8 cellular contexts compared by ENCODE assay signal in the genomic region with DNA sequence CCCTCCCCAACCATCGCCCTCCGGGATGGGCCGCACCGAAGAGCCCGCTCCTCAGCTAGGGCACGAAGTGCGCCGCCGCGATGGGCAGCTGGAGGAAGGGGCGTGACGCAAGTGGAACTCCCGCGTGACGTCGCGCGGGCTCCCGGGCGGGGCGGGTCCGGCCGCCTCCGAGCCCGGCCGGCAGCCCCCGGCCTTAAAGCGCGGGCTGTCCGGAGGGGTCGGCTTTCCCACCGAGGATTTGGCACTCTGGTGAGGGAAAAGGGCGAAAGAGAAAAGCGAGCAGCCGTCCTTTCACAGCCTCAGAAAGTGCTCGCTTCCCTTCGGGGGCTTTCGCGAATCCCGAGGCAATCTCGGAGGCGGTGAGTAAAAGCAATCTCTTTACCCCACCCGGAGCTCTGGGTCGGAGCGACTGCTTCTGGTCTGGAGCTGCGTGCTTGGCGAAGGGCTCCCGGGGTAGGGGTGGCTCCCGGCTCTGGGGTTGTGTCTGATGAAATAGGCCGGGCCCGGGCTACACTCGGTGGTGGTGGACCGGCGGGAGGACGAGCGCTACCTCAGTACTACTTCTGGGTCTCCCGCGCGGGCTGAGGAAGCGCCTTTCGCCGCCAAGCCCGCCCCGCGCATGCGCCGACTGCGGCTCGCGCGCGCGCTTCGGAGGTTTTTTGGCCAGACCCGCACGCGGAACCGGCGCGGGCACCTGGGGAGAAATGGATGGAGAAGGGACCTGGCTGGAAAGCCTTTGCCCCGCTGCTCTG. TPM values are rescaled to one million over a fixed set of nuclear protein-coding genes. Genes with fewer than 3 reads are reported as not detected.
DNase-seq lines count a peak whose midpoint lies in the region; ATAC-seq and TF ChIP-seq lines count a peak whose summit lies in the region.

A gene (plus strand): TSS at position 123 of the 752 bp plus-strand sequence. CDS start 3,524 bp downstream, outside the sequence.

- H3K4me3 ChIP-seq in GM12864 (ENCODE audit: low read depth, low read length) (peak within 1 kb of the TSS; percentile 85), trophoblast cell (ENCODE audit: low read depth, low read length) (peak within 1 kb of the TSS; percentile 83), tibial nerve (peak within 1 kb of the TSS; percentile 54 to 84 (median 73))

- H3K27ac ChIP-seq in trophoblast cell (ENCODE audit: low read depth, low read length) (peak within 1 kb of the TSS; percentile 88), tibial nerve (peak within 1 kb of the TSS; percentile 93 to 96 (median 96))

- peaks cover 4% of the 10 kb centered on the region for H3K79me2 ChIP-seq in trophoblast cell (ENCODE audit: control insufficient read depth, insufficient read depth, low read length, poor library complexity)

- peak; percentile 79 for ATAC-seq in HG02623 (IDR thresholded peaks at IDR 0.05; ENCODE audit: unreplicated experiment)
- peak; percentile 85 for ATAC-seq in activated naive CD8-positive, alpha-beta T cell treated with anti-CD3 and anti-CD28 coated beads, Interleukin-2, amount 50 U/mL, for 24 hours
- ATAC-seq in Right ventricle myocardium superior (ENCODE audit: poor library complexity) = peak; percentile 99

- peaks cover 7% of the 10 kb centered on the region for H3K79me1 ChIP-seq in trophoblast cell (ENCODE audit: low read length)

- peak within 1 kb of the TSS; percentile 95 for H3K14ac ChIP-seq in trophoblast cell (ENCODE audit: low read length)

- peak within 1 kb of the TSS; percentile 78 for H3K4me2 ChIP-seq in trophoblast cell (ENCODE audit: low read length)

- H2BK5ac ChIP-seq in trophoblast cell (ENCODE audit: low read depth, low read length, poor library complexity) = peak within 1 kb of the TSS; percentile 89

- peak within 1 kb of the TSS; percentile 55 for H3K4ac ChIP-seq in trophoblast cell (ENCODE audit: low read depth, low read length)

- intact Hi-C loops in Right ventricle myocardium superior (cut with DNase I) = loop anchor here (5.0 kb wide), 1 partner anchor 49 kb away; no protein-coding TSS in a partner anchor

- H3K18ac ChIP-seq in trophoblast cell (ENCODE audit: low read length) = peak within 1 kb of the TSS; percentile 91

- H4K12ac ChIP-seq in trophoblast cell (ENCODE audit: low read depth, low read length) = peak within 1 kb of the TSS; percentile 94

- peak within 1 kb of the TSS; percentile 91 for H2BK120ac ChIP-seq in trophoblast cell (ENCODE audit: insufficient read depth, low read length, poor library complexity)

- H3K36me3 Mint-ChIP-seq in activated naive CD8-positive, alpha-beta T cell treated with anti-CD3 and anti-CD28 coated beads, Interleukin-2, amount 50 U/mL, for 24 hours (ENCODE audit: low read depth) = peaks cover 22% of the 10 kb centered on the region

- peaks cover 28% of the 10 kb centered on the region for H3K4me1 Mint-ChIP-seq in activated naive CD8-positive, alpha-beta T cell treated with anti-CD3 and anti-CD28 coated beads, Interleukin-2, amount 50 U/mL, for 24 hours

- H3K27me3 Mint-ChIP-seq in activated naive CD8-positive, alpha-beta T cell treated with anti-CD3 and anti-CD28 coated beads, Interleukin-2, amount 50 U/mL, for 24 hours = peaks cover 5% of the 10 kb centered on the region

- no peaks in the 10 kb centered on the region for H3K9me3 Mint-ChIP-seq in activated naive CD8-positive, alpha-beta T cell treated with anti-CD3 and anti-CD28 coated beads, Interleukin-2, amount 50 U/mL, for 24 hours

- H3K36me3 ChIP-seq in trophoblast cell (ENCODE audit: control insufficient read depth in 1 of 2, insufficient read depth in 2 of 2, low read length in 2 of 2) (peaks cover 3 to 4% of the 10 kb centered on the region in 2 experiments), tibial nerve (no peaks in the 10 kb centered on the region)

- H2AFZ ChIP-seq in trophoblast cell (ENCODE audit: insufficient read depth, low read length, poor library complexity) = peak within 1 kb of the TSS; percentile 95

- peak within 1 kb of the TSS; percentile 98 for H3K4me3 Mint-ChIP-seq in activated naive CD8-positive, alpha-beta T cell treated with anti-CD3 and anti-CD28 coated beads, Interleukin-2, amount 50 U/mL, for 24 hours

- H3K27me3 ChIP-seq in trophoblast cell (ENCODE audit: insufficient read depth, low read length) (no peaks in the 10 kb centered on the region), tibial nerve (no peaks in the 10 kb centered on the region)

- peak in 1 of 2 donors; percentile 73 for TF ChIP-seq EP300 in tibial nerve (IDR thresholded peaks at IDR 0.05)

- peak within 1 kb of the TSS; percentile 97 for H3K9ac ChIP-seq in trophoblast cell (ENCODE audit: low read length)

- peak within 1 kb of the TSS; percentile 67 for H2BK12ac ChIP-seq in trophoblast cell (ENCODE audit: low read length)

- no CpG with 5 or more reads among the region's 81 CpGs for WGBS in trophoblast cell (ENCODE audit: extremely low coverage, insufficient coverage, insufficient read length)
- 0 to 1% methylated on average over 45 to 60 of the region's 81 CpGs for WGBS in tibial nerve, 2 donors

- H3K23ac ChIP-seq in trophoblast cell (ENCODE audit: low read length) = no peak within 1 kb of the TSS

- DNase-seq in GM12864 (ENCODE audit: low read depth) = no peak
- peak; percentile 89 for DNase-seq in NCI-H1105 (lab: John Stamatoyannopoulos, UW)
- peak; percentile 79 for DNase-seq in SW480 (ENCODE audit: low spot score)
- peak; percentile 86 for DNase-seq in activated naive CD8-positive, alpha-beta T cell treated with anti-CD3 and anti-CD28 coated beads, Interleukin-2, amount 50 U/mL, for 24 hours
- DNase-seq in Right ventricle myocardium superior = peak; percentile 91
- peak; percentile 85 to 94 for DNase-seq in trophoblast cell
- DNase-seq in tibial nerve (ENCODE audit: low spot score in 2 of 2) = peak; percentile 61 to 72

- no peaks in the 10 kb centered on the region for H3K9me3 ChIP-seq in trophoblast cell (ENCODE audit: insufficient read depth, low read depth, low read length)
- H3K9me3 ChIP-seq in tibial nerve = no peaks in the 10 kb centered on the region

- H3K27ac Mint-ChIP-seq in activated naive CD8-positive, alpha-beta T cell treated with anti-CD3 and anti-CD28 coated beads, Interleukin-2, amount 50 U/mL, for 24 hours = peak within 1 kb of the TSS; percentile 89

- no peak within 1 kb of the TSS for H2AK5ac ChIP-seq in trophoblast cell (ENCODE audit: low read length)

- peak; percentile 66 to 83 for TF ChIP-seq POLR2A in tibial nerve (IDR thresholded peaks at IDR 0.05)

- peak within 1 kb of the TSS; percentile 98 for H4K8ac ChIP-seq in trophoblast cell (ENCODE audit: low read depth, low read length)

- H3K4me1 ChIP-seq in trophoblast cell (ENCODE audit: control insufficient read depth in 1 of 2, insufficient read depth in 2 of 2, low read length in 2 of 2) (peaks cover 0 to 2% of the 10 kb centered on the region in 2 experiments), tibial nerve (peaks cover 0 to 8% (median 0%) of the 10 kb centered on the region in 4 donors)

- TF ChIP-seq CTCF in GM12864 (IDR thresholded peaks at IDR 0.05; ENCODE audit: low read depth, low read length, missing control alignments) (no peak), tibial nerve (IDR thresholded peaks at IDR 0.05) (peak in 1 of 5 experiments; percentile 26)

- peak within 1 kb of the TSS; percentile 90 for H4K91ac ChIP-seq in trophoblast cell (ENCODE audit: low read depth, low read length)

RNA-seq across cellular contexts. Expression of the gene that starts here (rescaled TPM):
- total RNA-seq in Right ventricle myocardium superior = 4.5 TPM
- polyA plus RNA-seq in trophoblast cell (2013) = 26.8 and 28.9 TPM in 2 replicates
- total RNA-seq in tibial nerve = 10 to 100 TPM in 3 of 4 donors, 1 to 10 TPM in 1; 8.3 to 43.8 (median 13.5) TPM
